ENCODE assay signal across 23 cellular contexts in genomic region chr10:3858051-3858845, GRCh38.
"Had no signal": no experiment of that assay in that cellular context is flagged by ENCODE, and none has a peak within 500 bp of the region (broad histone marks: within the 10 kb centered on the region; RNA-seq: fewer than 3 reads in every experiment).

No MANE protein-coding gene starts in this region.

- H3K27ac ChIP-seq: colonic mucosa, dorsolateral prefrontal cortex, esophagus muscularis mucosa, heart right ventricle, lower lobe of right lung, sigmoid colon, thoracic aorta, upper lobe of left lung had no signal

- ATAC-seq: effector memory CD8-positive, alpha-beta T cell; heart right ventricle; left lobe of liver; lower lobe of right lung; stimulated activated memory B cell treated with anti-CD40 and anti-IgM and Interleukin-4, amounts not matched to agents 10 μg/mL and 1 μg/mL and 100 μg/mL, for 72 hours; WTC11 had no signal

- H3K9me3 ChIP-seq: colonic mucosa, esophagus muscularis mucosa, heart right ventricle, lower lobe of right lung, sigmoid colon, thoracic aorta, upper lobe of left lung had no signal

- H3K4me3 ChIP-seq: colonic mucosa, dorsolateral prefrontal cortex, esophagus muscularis mucosa, heart right ventricle, lower lobe of right lung, sigmoid colon, smooth muscle cell, thoracic aorta, upper lobe of left lung had no signal

- FAIRE-seq: endothelial cell of umbilical vein had no signal

- DNase-seq: activated gamma-delta T cell treated with Interleukin-2 at 50 U/mL for 16 hours; activated T-cell treated with anti-CD3 and anti-CD28 coated beads, Interleukin-2, amount 50 U/mL, for 1 hour; anterior cingulate cortex; colonic mucosa; dorsolateral prefrontal cortex; effector memory CD8-positive, alpha-beta T cell; heart right ventricle; lower lobe of right lung; naive B cell; occipital lobe; posterior cingulate gyrus; sigmoid colon; stimulated activated CD4-positive, alpha-beta T cell treated with anti-CD3 and anti-CD28 coated beads, Interleukin-15, amount 100 ng/mL, for 24 hours; T-helper 1 cell; T1000 had no signal

- H3K4me2 ChIP-seq: smooth muscle cell had no signal

- H3K36me3 ChIP-seq: colonic mucosa, esophagus muscularis mucosa, heart right ventricle, lower lobe of right lung, sigmoid colon, thoracic aorta, upper lobe of left lung had no signal

- H3K27me3 ChIP-seq: colonic mucosa, dorsolateral prefrontal cortex, esophagus muscularis mucosa, heart right ventricle, sigmoid colon, upper lobe of left lung had no signal
